ENCODE assay signal across 1 cellular context in genomic region chr6:165770430-165771082, GRCh38.
TF ChIP-seq lines count a peak whose summit lies in the region.

No MANE protein-coding gene starts in this region.

TF ChIP-seq in GM23338, 12 proteins besides CTCF, POLR2A, EP300 and RAD21 (continued from another document):
- TF ChIP-seq EZH2phosphoT487 (IDR thresholded peaks at IDR 0.05; ENCODE audit: unreplicated experiment) (no peak), EZH2 (IDR thresholded peaks at IDR 0.05; ENCODE audit: low read depth, unreplicated experiment) (no peak), ZNF331 (CRISPR knock-in tag; IDR thresholded peaks at IDR 0.05; ENCODE audit: low read depth) (no peak)
